Comparison of ENCODE assay signal across 8 cellular contexts in genomic region chr19:41431426-41432386, GRCh38. TPM values are rescaled to one million over a fixed set of nuclear protein-coding genes. Genes with fewer than 3 reads are reported as not detected.
DNase-seq lines count a peak whose midpoint lies in the region; ATAC-seq and TF ChIP-seq lines count a peak whose summit lies in the region.

No MANE protein-coding gene starts in this region.

- ATAC-seq in GM23338 (no peak), GM18517 (IDR thresholded peaks at IDR 0.05; ENCODE audit: unreplicated experiment) (no peak), HG03159 (IDR thresholded peaks at IDR 0.05; ENCODE audit: unreplicated experiment) (no peak)
- no peak for ATAC-seq in activated CD8-positive, alpha-beta T cell treated with anti-CD3 and anti-CD28 coated beads for 36 hours

- H3K9me3 Mint-ChIP-seq in GM23338, result no peaks in the 10 kb centered on the region; the same call in 2 of the 3 replicates
- no peaks in the 10 kb centered on the region for H3K9me3 Mint-ChIP-seq in activated CD8-positive, alpha-beta T cell treated with anti-CD3 and anti-CD28 coated beads for 36 hours

- no peak overlapping the region for H2AFZ ChIP-seq in GM23338

- intact Hi-C loops in activated CD8-positive, alpha-beta T cell treated with anti-CD3 and anti-CD28 coated beads for 36 hours (cut with micrococcal nuclease), result no loop called here

- no peaks in the 10 kb centered on the region for H3K36me3 ChIP-seq in GM23338 (ENCODE audit: insufficient read depth)

- H3K27ac ChIP-seq in GM23338 (ENCODE audit: low read depth), result no peak overlapping the region

- CTCF ChIA-PET in activated CD8-positive, alpha-beta T cell treated with anti-CD3 and anti-CD28 coated beads for 36 hours (lab: Charles Lee), result interaction anchor here (1.1 to 2.0 kb wide), 3 partner anchors 8 to 69 kb away, joined by 3 to 8 read pairs (median 5); partner anchors contain the start of gene DMAC2

- H3K4me2 ChIP-seq in GM23338, result no peak overlapping the region

- peaks cover 14% of the 10 kb centered on the region for H3K27me3 Mint-ChIP-seq in GM23338 (ENCODE audit: insufficient read depth, low read depth, poor library complexity)
- H3K27me3 Mint-ChIP-seq in activated CD8-positive, alpha-beta T cell treated with anti-CD3 and anti-CD28 coated beads for 36 hours, result no peaks in the 10 kb centered on the region

- H3K27me3 ChIP-seq in GM23338 (ENCODE audit: insufficient read depth), result no peaks in the 10 kb centered on the region

- TF ChIP-seq CTCF in GM23338 (conservative IDR thresholded peaks at IDR 0.05; ENCODE audit: low read depth in 2 of 2), result peak; percentile 48 to 60
- TF ChIP-seq CTCF in activated CD8-positive, alpha-beta T cell treated with anti-CD3 and anti-CD28 coated beads for 36 hours (IDR thresholded peaks at IDR 0.05), result peak; percentile 36

- peak; percentile 74 to 79 for DNase-seq in AML-193 (lab: John Stamatoyannopoulos, UW)
- DNase-seq in GM23338 (ENCODE audit: low spot score), result peak; percentile 51
- DNase-seq in activated CD8-positive, alpha-beta T cell treated with anti-CD3 and anti-CD28 coated beads for 36 hours, result peak; percentile 29
- DNase-seq in hepatic stellate cell (ENCODE audit: low spot score), result peak; percentile 56
- no peak for DNase-seq in NCI-H1930 (lab: John Stamatoyannopoulos, UW)
- no peak for DNase-seq in activated T-cell treated with anti-CD3 and anti-CD28 coated beads, Interleukin-2, amount 50 U/mL, for 1 hour

- POLR2A ChIA-PET in activated CD8-positive, alpha-beta T cell treated with anti-CD3 and anti-CD28 coated beads for 36 hours (lab: Charles Lee), result interaction anchor here (0.7 to 1.5 kb wide), 3 partner anchors 13 to 112 kb away, joined by 3 to 7 read pairs (median 3); no protein-coding TSS in a partner anchor

- no peak overlapping the region for H3K4me3 Mint-ChIP-seq in GM23338
- no peak overlapping the region for H3K4me3 Mint-ChIP-seq in activated CD8-positive, alpha-beta T cell treated with anti-CD3 and anti-CD28 coated beads for 36 hours

- no peaks in the 10 kb centered on the region; the same call in 1 of the 2 replicates for H4K20me1 ChIP-seq in GM23338 (replicated peaks; ENCODE audit: insufficient read depth)

- no peaks in the 10 kb centered on the region for H3K9me2 ChIP-seq in GM23338 (ENCODE audit: insufficient read depth)

- H3K27ac Mint-ChIP-seq in GM23338, result no peak overlapping the region; the same call in 1 of the 2 replicates
- no peak overlapping the region for H3K27ac Mint-ChIP-seq in activated CD8-positive, alpha-beta T cell treated with anti-CD3 and anti-CD28 coated beads for 36 hours

- peaks cover 11% of the 10 kb centered on the region for H3K4me1 ChIP-seq in GM23338 (ENCODE audit: insufficient read depth)

- H3K79me2 ChIP-seq in GM23338 (replicated peaks; ENCODE audit: insufficient read depth), result no peaks in the 10 kb centered on the region

- peaks cover 18% of the 10 kb centered on the region for H3K4me1 Mint-ChIP-seq in GM23338
- H3K4me1 Mint-ChIP-seq in activated CD8-positive, alpha-beta T cell treated with anti-CD3 and anti-CD28 coated beads for 36 hours (ENCODE audit: low read depth), result peaks cover 25% of the 10 kb centered on the region

- peaks cover 33% of the 10 kb centered on the region for H3K36me3 Mint-ChIP-seq in GM23338 (ENCODE audit: low read depth)
- H3K36me3 Mint-ChIP-seq in activated CD8-positive, alpha-beta T cell treated with anti-CD3 and anti-CD28 coated beads for 36 hours (ENCODE audit: low read depth), result peaks cover 12% of the 10 kb centered on the region

- H3K4me3 ChIP-seq in GM23338, result no peak overlapping the region

- 0 out of 2 replicates have a peak, but pooled peaks cover 10% of the 10 kb centered on the region for H3F3A ChIP-seq in GM23338 (replicated peaks; ENCODE audit: low read depth)

TF ChIP-seq in GM23338, 12 proteins besides CTCF, POLR2A, EP300 and RAD21 (continues in another document):
- TF ChIP-seq ZNF331 (CRISPR knock-in tag; IDR thresholded peaks at IDR 0.05; ENCODE audit: low read depth), result no peak
- TF ChIP-seq ZNF462 (CRISPR knock-in tag; IDR thresholded peaks at IDR 0.05), result no peak

RNA-seq across cellular contexts. Expression of gene B3GNT8, which starts 4.5 kb away (rescaled TPM):
- 0.70 and 1.8 TPM in 2 replicates for total RNA-seq in GM23338 (2014; rRNA removed; shearing (Covaris generic))
- 0.71 TPM in 2 replicates for polyA plus RNA-seq in GM23338 (2016; fragmentation: Nextera tagmentation; extraction: Ambion mirVana)
- 1 to 10 TPM in 1 of 2 experiments, under 1 TPM in 1; 0.59 to 1.1 TPM for total RNA-seq in activated CD8-positive, alpha-beta T cell treated with anti-CD3 and anti-CD28 coated beads for 36 hours

RNA-seq across cellular contexts. Expression of gene DMAC2, which starts 8.0 kb away (rescaled TPM):
- 83.5 and 86.5 TPM in 2 replicates for total RNA-seq in GM23338 (2014; rRNA removed; shearing (Covaris generic))
- 74.5 and 77.2 TPM in 2 replicates for polyA plus RNA-seq in GM23338 (2016; fragmentation: Nextera tagmentation; extraction: Ambion mirVana)
- 10 to 100 TPM; 47.6 to 51.5 TPM for total RNA-seq in activated CD8-positive, alpha-beta T cell treated with anti-CD3 and anti-CD28 coated beads for 36 hours

RNA-seq across cellular contexts. Expression of gene ERICH4, which starts 11.2 kb away (rescaled TPM):
- total RNA-seq in GM23338 (2014; rRNA removed; shearing (Covaris generic)), result not detected in 2 replicates
- not detected in 2 replicates for polyA plus RNA-seq in GM23338 (2016; fragmentation: Nextera tagmentation; extraction: Ambion mirVana)
- not detected for total RNA-seq in activated CD8-positive, alpha-beta T cell treated with anti-CD3 and anti-CD28 coated beads for 36 hours

RNA-seq across cellular contexts. Expression of gene BCKDHA, which starts 34.1 kb away (rescaled TPM):
- 31.3 and 42.4 TPM in 2 replicates for total RNA-seq in GM23338 (2014; rRNA removed; shearing (Covaris generic))
- 14.2 and 15.0 TPM in 2 replicates for polyA plus RNA-seq in GM23338 (2016; fragmentation: Nextera tagmentation; extraction: Ambion mirVana)
- 10 to 100 TPM; 32.3 to 36.9 TPM for total RNA-seq in activated CD8-positive, alpha-beta T cell treated with anti-CD3 and anti-CD28 coated beads for 36 hours

RNA-seq across cellular contexts. Expression of gene EXOSC5, which starts 34.5 kb away (rescaled TPM):
- total RNA-seq in GM23338 (2014; rRNA removed; shearing (Covaris generic)), result 65.1 and 65.4 TPM in 2 replicates
- polyA plus RNA-seq in GM23338 (2016; fragmentation: Nextera tagmentation; extraction: Ambion mirVana), result 116 and 125 TPM in 2 replicates
- total RNA-seq in activated CD8-positive, alpha-beta T cell treated with anti-CD3 and anti-CD28 coated beads for 36 hours, result 10 to 100 TPM; 46.6 to 47.0 TPM

Comparison
In these comparisons a context has a peak if more than half of its experiments do, and no peak if none do; other contexts are left out.
1. DNase-seq: peak in AML-193 (2 of 2), GM23338 (single experiment), activated CD8-positive, alpha-beta T cell treated with anti-CD3 and anti-CD28 coated beads for 36 hours (single experiment) and hepatic stellate cell (single experiment); none in NCI-H1930 (0 of 2) and activated T-cell treated with anti-CD3 and anti-CD28 coated beads, Interleukin-2, amount 50 U/mL, for 1 hour (single experiment).